Comparison of ENCODE assay signal across 8 cellular contexts in the genomic region with DNA sequence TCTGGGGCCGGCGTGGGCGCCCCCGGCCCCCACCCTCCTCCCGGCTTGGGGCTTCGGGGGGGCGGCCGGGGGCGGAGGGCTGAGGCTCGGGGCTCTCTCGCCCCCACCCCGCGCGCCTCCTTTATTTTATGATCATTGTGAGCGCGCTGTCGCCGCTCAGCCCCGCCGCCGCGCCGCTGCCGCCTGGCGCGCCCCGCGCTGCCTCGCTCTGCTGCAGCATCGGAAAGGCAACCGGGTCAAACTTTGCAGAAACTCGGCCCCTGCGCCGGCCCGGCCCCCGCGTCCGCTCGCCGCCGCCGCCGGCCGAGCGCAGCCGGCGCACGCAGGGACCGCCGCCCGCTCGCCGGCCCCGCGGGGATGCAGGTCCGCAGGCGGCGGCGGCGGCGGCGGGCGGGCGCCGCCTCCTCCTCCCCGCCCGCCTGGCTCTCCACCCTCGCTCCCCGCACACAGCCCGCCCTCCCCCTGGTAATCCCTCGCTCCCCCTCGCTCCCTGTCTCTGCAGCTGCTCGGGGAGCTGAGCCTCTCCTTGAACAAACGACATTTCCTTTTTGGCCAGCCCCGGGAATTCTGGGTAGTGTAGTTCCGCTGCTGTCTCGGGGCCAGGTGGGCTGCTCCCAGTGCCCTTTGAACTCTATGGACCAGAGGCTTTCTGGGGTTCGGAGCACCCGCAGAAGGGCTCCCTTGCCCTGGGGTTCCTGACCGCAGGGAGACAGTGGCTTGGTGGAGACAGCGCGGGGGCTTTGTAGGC. TPM values are rescaled to one million over a fixed set of nuclear protein-coding genes. Genes with fewer than 3 reads are reported as not detected.
DNase-seq lines count a peak whose midpoint lies in the region; TF ChIP-seq lines count a peak whose summit lies in the region.

No MANE protein-coding gene starts in this region.

- peak overlapping the region; percentile 59 for H3K9ac ChIP-seq in Loucy (ENCODE audit: low read depth, low read length, poor library complexity, severe bottlenecking)

- H3K27ac ChIP-seq in suprapubic skin = peak overlapping the region; percentile 31

- peak overlapping the region; percentile 90 for H3K4me2 ChIP-seq in Loucy (ENCODE audit: low read depth, low read length, poor library complexity, severe bottlenecking)

- H3K4me1 ChIP-seq in Loucy (ENCODE audit: insufficient read depth, low read length, poor library complexity, severe bottlenecking) = peaks cover 41% of the 10 kb centered on the region
- H3K4me1 ChIP-seq in suprapubic skin = peaks cover 18% of the 10 kb centered on the region

- peak overlapping the region; percentile 75 for H3K4me3 ChIP-seq in GM12864 (ENCODE audit: low read depth, low read length)
- H3K4me3 ChIP-seq in Loucy (ENCODE audit: low read length, poor library complexity, severe bottlenecking) = peak overlapping the region; percentile 67
- H3K4me3 ChIP-seq in fibroblast of villous mesenchyme (ENCODE audit: low read depth, low read length) = peak overlapping the region; percentile 39
- peak overlapping the region; percentile 70 for H3K4me3 ChIP-seq in suprapubic skin

- WGBS in suprapubic skin = under 1% methylated on average over 37 of the region's 82 CpGs

- peak overlapping the region; percentile 84 to 88 (median 87) for H3K4me3 Mint-ChIP-seq in nephron

- H3K9me3 ChIP-seq in Loucy (ENCODE audit: insufficient read depth, low read depth, low read length) (no peaks in the 10 kb centered on the region), suprapubic skin (no peaks in the 10 kb centered on the region)

- no peaks in the 10 kb centered on the region for H3K36me3 Mint-ChIP-seq in nephron (ENCODE audit: low read depth)

- TF ChIP-seq EP300 in suprapubic skin (IDR thresholded peaks at IDR 0.05) = no peak

- peaks cover 37% of the 10 kb centered on the region for H3K79me2 ChIP-seq in Loucy (ENCODE audit: insufficient read depth, low read length)

- DNase-seq in GM12864 (ENCODE audit: low read depth) (no peak), activated gamma-delta T cell treated with Interleukin-2 at 50 U/mL for 16 hours (peak; percentile 58), fibroblast of villous mesenchyme (ENCODE audit: low read depth) (peak; percentile 85), suprapubic skin (ENCODE audit: low spot score in 2 of 2) (peak in 1 of 2 donors; percentile 85), OCI-M2 (lab: John Stamatoyannopoulos, UW; ENCODE audit: unreplicated experiment) (no peak)

- H3K4me1 Mint-ChIP-seq in nephron = peaks cover 8% of the 10 kb centered on the region

- peak; percentile 59 for TF ChIP-seq POLR2A in Raji (IDR thresholded peaks at IDR 0.05; ENCODE audit: insufficient read depth, low read depth, low read length)
- TF ChIP-seq POLR2A in suprapubic skin (IDR thresholded peaks at IDR 0.05) = no peak

- H2AFZ ChIP-seq in Loucy (ENCODE audit: low read length) = peak overlapping the region; percentile 69

- H3K27ac Mint-ChIP-seq in nephron = no peak overlapping the region

- H3K9me2 ChIP-seq in Loucy (replicated peaks; ENCODE audit: low read depth, low read length) = no peaks in the 10 kb centered on the region

- no peak for TF ChIP-seq CTCF in GM12864 (IDR thresholded peaks at IDR 0.05; ENCODE audit: low read depth, low read length, missing control alignments)
- 0 out of 2 replicates have a peak, but pooled peaks have one; percentile 5 for TF ChIP-seq CTCF in Loucy (conservative IDR thresholded peaks at IDR 0.05; ENCODE audit: low read length)
- no peak for TF ChIP-seq CTCF in fibroblast of villous mesenchyme (IDR thresholded peaks at IDR 0.05; ENCODE audit: insufficient read depth, low read depth, low read length)
- no peak for TF ChIP-seq CTCF in nephron (IDR thresholded peaks at IDR 0.05; ENCODE audit: unreplicated experiment in 3 of 3)
- TF ChIP-seq CTCF in suprapubic skin (IDR thresholded peaks at IDR 0.05) = no peak

- H3K9me3 Mint-ChIP-seq in nephron = no peaks in the 10 kb centered on the region

- H3K36me3 ChIP-seq in Loucy (ENCODE audit: insufficient read depth, low read length) = no peaks in the 10 kb centered on the region
- H3K36me3 ChIP-seq in suprapubic skin = no peaks in the 10 kb centered on the region

- no peaks in the 10 kb centered on the region for H4K20me1 ChIP-seq in Loucy (ENCODE audit: insufficient read depth, low read length, poor library complexity, severe bottlenecking)

- no peaks in the 10 kb centered on the region for H3F3A ChIP-seq in Loucy (ENCODE audit: low read depth)

- H3K27me3 Mint-ChIP-seq in nephron (ENCODE audit: low read depth) = peaks cover 64% of the 10 kb centered on the region

- H3K27me3 ChIP-seq in Loucy (ENCODE audit: insufficient read depth, low read length, poor library complexity, severe bottlenecking) = no peaks in the 10 kb centered on the region
- H3K27me3 ChIP-seq in suprapubic skin = peaks cover 34% of the 10 kb centered on the region

RNA-seq across cellular contexts. Expression of a gene that starts 1.5 kb away (rescaled TPM):
- total RNA-seq in fibroblast of villous mesenchyme (under 0.01 and 0.43 TPM in 2 replicates), suprapubic skin (1 to 10 TPM in 3 of 4 donors, under 1 TPM in 1; 0.81 to 2.0 (median 1.3) TPM)

RNA-seq across cellular contexts. Expression of a gene that starts 11.7 kb away (rescaled TPM):
- 8.2 and 10.0 TPM in 2 replicates for total RNA-seq in fibroblast of villous mesenchyme
- 1 to 10 TPM in 1 of 4 donors, under 1 TPM in 3; 0.80 to 1.1 (median 0.92) TPM for total RNA-seq in suprapubic skin

Comparison
In these comparisons a context has a peak if more than half of its experiments do, and no peak if none do; other contexts are left out.
1. DNase-seq: peak in activated gamma-delta T cell treated with Interleukin-2 at 50 U/mL for 16 hours (single experiment) and fibroblast of villous mesenchyme (single experiment); none in GM12864 (single experiment) and OCI-M2 (single experiment).
2. Peak in every context shown above with its lines, with median percentiles within 50 percentile points of each other: H3K4me3 ChIP-seq.